ENCODE assay signal across 11 cellular contexts in the genomic region with DNA sequence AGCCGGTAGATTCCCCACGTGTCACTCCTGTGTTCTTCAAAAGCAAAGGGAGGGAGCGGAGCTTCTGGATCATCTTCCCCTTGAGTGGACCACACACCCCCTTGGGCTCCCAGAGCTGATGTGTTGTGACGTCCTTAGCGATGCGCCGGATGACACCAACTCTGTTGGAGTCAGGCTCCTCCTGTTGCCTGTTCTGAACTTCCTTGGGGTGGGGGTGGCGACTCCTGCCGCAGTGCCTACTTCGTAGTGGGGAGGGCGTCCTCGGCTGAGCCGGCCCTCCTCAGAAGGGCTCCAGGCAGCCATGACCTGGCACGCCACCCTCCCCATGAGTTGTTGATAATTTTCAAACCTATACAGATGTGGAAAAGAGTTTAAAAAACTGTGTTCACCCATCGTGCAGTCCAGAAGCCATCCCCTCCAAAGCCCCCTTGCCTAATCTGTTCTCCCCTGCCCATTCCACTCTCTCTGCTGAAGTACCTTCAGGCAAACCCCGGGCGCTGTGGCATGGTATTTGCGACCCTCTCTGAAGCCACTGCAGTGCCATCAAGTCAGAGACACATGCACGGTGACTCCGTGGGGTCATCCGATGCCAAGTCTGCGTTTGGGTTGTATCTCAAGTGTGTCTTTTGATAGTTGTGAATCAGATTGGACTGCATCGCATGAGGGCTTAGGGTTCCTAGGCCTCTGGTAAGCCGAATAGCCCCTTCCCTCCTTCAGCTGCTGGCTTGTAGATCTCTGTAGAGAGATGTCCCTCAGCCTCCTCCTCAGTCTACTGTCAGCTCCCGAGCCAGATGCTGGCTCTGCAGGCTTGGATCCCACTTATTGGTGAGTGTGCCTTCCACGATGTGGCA. TPM values are rescaled to one million over a fixed set of nuclear protein-coding genes. Genes with fewer than 3 reads are reported as not detected.
DNase-seq lines count a peak whose midpoint lies in the region; ATAC-seq and TF ChIP-seq lines count a peak whose summit lies in the region.
"Had no signal": no experiment of that assay in that cellular context is flagged by ENCODE, and none has a peak within 500 bp of the region (broad histone marks: within the 10 kb centered on the region; RNA-seq: fewer than 3 reads in every experiment).

No MANE protein-coding gene starts in this region.

- no peak for ATAC-seq in activated CD4-positive, CD25-positive, alpha-beta regulatory T cell treated with anti-CD3 and anti-CD28 coated beads, Interleukin-2, amount 50 U/mL, for 24 hours
- no peak for ATAC-seq in central memory CD8-positive, alpha-beta T cell (replicated peaks; ENCODE audit: extremely low read depth, poor library complexity, severe bottlenecking)
- ATAC-seq in sciatic nerve = no peak
- ATAC-seq in gastroesophageal sphincter = no peak
- ATAC-seq in GM18511 (IDR thresholded peaks at IDR 0.05; ENCODE audit: unreplicated experiment) = no peak

- WGBS in gastroesophageal sphincter (ENCODE audit: low coverage in 1 of 2), 2 donors = 93 to 94% methylated on average over 8 to 11 of the region's 26 CpGs

- H3K9me3 ChIP-seq in Peyer's patch (no peaks in the 10 kb centered on the region), gastroesophageal sphincter (no peaks in the 10 kb centered on the region)
- H3K9me3 ChIP-seq: Caco-2, thoracic aorta had no signal

- no peak for TF ChIP-seq EP300 in gastroesophageal sphincter (IDR thresholded peaks at IDR 0.05)

- TF ChIP-seq POLR2A in Peyer's patch (IDR thresholded peaks at IDR 0.05) (no peak), gastroesophageal sphincter (IDR thresholded peaks at IDR 0.05) (no peak)

- intact Hi-C loops in sciatic nerve (cut with DNase I) = no loop called here

- H3K27ac Mint-ChIP-seq in central memory CD8-positive, alpha-beta T cell (ENCODE audit: low read depth) = peak overlapping the region; percentile 20
- H3K27ac Mint-ChIP-seq: neural progenitor cell had no signal

- H3K4me1 Mint-ChIP-seq in central memory CD8-positive, alpha-beta T cell = peaks cover 21% of the 10 kb centered on the region
- H3K4me1 Mint-ChIP-seq: neural progenitor cell had no signal

- H3K4me3 Mint-ChIP-seq in central memory CD8-positive, alpha-beta T cell = no peak overlapping the region
- H3K4me3 Mint-ChIP-seq: neural progenitor cell had no signal

- TF ChIP-seq CTCF in Peyer's patch (IDR thresholded peaks at IDR 0.05) (no peak), gastroesophageal sphincter (IDR thresholded peaks at IDR 0.05) (no peak)

- no peaks in the 10 kb centered on the region for H3K27me3 Mint-ChIP-seq in central memory CD8-positive, alpha-beta T cell

- H3K27me3 ChIP-seq in Peyer's patch (no peaks in the 10 kb centered on the region), gastroesophageal sphincter (no peaks in the 10 kb centered on the region)
- H3K27me3 ChIP-seq: neural progenitor cell had no signal

- H3K27ac ChIP-seq in Peyer's patch = no peak overlapping the region
- no peak overlapping the region for H3K27ac ChIP-seq in gastroesophageal sphincter
- H3K27ac ChIP-seq: neural progenitor cell, thoracic aorta had no signal

- H3K4me3 ChIP-seq in Peyer's patch (no peak overlapping the region), gastroesophageal sphincter (no peak overlapping the region)
- H3K4me3 ChIP-seq: neural progenitor cell, thoracic aorta had no signal

- H3K4me1 ChIP-seq in Peyer's patch (no peaks in the 10 kb centered on the region), gastroesophageal sphincter (no peaks in the 10 kb centered on the region)
- H3K4me1 ChIP-seq: neural progenitor cell had no signal

- peak; percentile 28 for DNase-seq in activated CD4-positive, CD25-positive, alpha-beta regulatory T cell treated with anti-CD3 and anti-CD28 coated beads, Interleukin-2, amount 50 U/mL, for 72 hours
- DNase-seq in Peyer's patch (peak in 2 of 3 donors; percentile 15 to 44), sciatic nerve (ENCODE audit: low spot score) (peak; percentile 54), T-helper 9 cell (no peak)
- no peak for DNase-seq in central memory CD8-positive, alpha-beta T cell (ENCODE audit: low spot score in 2 of 2)

- peaks cover 0 to 94% (median 0%) of the 10 kb centered on the region in 3 donors for H3K36me3 ChIP-seq in Peyer's patch
- peaks cover 0 to 98% of the 10 kb centered on the region in 2 donors for H3K36me3 ChIP-seq in gastroesophageal sphincter
- H3K36me3 ChIP-seq: neural progenitor cell had no signal

- peaks cover 46% of the 10 kb centered on the region for H3K36me3 Mint-ChIP-seq in central memory CD8-positive, alpha-beta T cell (ENCODE audit: insufficient read depth)

- H3K9me3 Mint-ChIP-seq in central memory CD8-positive, alpha-beta T cell = no peaks in the 10 kb centered on the region
- H3K9me3 Mint-ChIP-seq: neural progenitor cell had no signal

RNA-seq across cellular contexts. Expression of gene EXOC3, which starts 16.8 kb away (rescaled TPM):
- total RNA-seq in Peyer's patch = 100 to 1,000 TPM in 3 of 4 donors, 10 to 100 TPM in 1; 74.3 to 201 (median 141) TPM
- total RNA-seq in sciatic nerve = 58.4 TPM
- 10 to 100 TPM; 46.4 to 92.7 (median 60.3) TPM for total RNA-seq in gastroesophageal sphincter

Comparison
In these comparisons a context has a peak if more than half of its experiments do, and no peak if none do; other contexts are left out.
1. DNase-seq: peak in activated CD4-positive, CD25-positive, alpha-beta regulatory T cell treated with anti-CD3 and anti-CD28 coated beads, Interleukin-2, amount 50 U/mL, for 72 hours (single experiment), Peyer's patch (2 of 3) and sciatic nerve (single experiment); none in central memory CD8-positive, alpha-beta T cell (0 of 2) and T-helper 9 cell (single experiment).